Comparison of ENCODE assay signal across 1 cellular context in the genomic region with DNA sequence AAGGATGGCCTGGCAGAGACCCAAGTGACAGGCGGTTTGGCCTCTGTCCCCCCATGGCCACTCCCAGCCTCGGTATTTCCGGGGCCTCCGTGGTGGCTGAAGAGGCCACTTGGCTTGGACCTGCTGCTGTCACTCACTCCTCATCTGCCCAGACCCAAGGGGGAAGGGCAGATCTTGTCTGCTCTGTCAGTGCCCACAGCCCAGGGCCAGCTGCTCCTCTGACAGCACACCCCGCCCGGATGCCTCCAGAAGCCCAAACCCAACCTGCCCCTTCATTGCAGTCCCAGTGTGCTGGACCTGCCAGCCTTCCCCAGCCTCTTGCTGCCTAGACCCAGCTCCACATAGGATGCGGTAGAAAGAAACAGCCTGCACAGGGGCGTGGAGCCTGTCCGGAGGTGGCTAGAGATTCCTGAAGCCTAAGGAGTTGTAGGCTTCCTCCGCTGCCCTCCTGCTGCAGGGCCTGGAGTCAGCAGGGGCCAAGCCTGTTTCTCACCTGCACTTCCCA.
TF ChIP-seq lines count a peak whose summit lies in the region.

No MANE protein-coding gene starts in this region.

TF ChIP-seq in HepG2, 621 proteins besides CTCF, POLR2A, EP300 and RAD21 (continued from another document):
- TF ChIP-seq, protein P1, sequence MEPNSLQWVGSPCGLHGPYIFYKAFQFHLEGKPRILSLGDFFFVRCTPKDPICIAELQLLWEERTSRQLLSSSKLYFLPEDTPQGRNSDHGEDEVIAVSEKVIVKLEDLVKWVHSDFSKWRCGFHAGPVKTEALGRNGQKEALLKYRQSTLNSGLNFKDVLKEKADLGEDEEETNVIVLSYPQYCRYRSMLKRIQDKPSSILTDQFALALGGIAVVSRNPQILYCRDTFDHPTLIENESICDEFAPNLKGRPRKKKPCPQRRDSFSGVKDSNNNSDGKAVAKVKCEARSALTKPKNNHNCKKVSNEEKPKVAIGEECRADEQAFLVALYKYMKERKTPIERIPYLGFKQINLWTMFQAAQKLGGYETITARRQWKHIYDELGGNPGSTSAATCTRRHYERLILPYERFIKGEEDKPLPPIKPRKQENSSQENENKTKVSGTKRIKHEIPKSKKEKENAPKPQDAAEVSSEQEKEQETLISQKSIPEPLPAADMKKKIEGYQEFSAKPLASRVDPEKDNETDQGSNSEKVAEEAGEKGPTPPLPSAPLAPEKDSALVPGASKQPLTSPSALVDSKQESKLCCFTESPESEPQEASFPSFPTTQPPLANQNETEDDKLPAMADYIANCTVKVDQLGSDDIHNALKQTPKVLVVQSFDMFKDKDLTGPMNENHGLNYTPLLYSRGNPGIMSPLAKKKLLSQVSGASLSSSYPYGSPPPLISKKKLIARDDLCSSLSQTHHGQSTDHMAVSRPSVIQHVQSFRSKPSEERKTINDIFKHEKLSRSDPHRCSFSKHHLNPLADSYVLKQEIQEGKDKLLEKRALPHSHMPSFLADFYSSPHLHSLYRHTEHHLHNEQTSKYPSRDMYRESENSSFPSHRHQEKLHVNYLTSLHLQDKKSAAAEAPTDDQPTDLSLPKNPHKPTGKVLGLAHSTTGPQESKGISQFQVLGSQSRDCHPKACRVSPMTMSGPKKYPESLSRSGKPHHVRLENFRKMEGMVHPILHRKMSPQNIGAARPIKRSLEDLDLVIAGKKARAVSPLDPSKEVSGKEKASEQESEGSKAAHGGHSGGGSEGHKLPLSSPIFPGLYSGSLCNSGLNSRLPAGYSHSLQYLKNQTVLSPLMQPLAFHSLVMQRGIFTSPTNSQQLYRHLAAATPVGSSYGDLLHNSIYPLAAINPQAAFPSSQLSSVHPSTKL (CRISPR knock-in tag; IDR thresholded peaks at IDR 0.05), result peak; percentile 41
- TF ChIP-seq, protein P2, sequence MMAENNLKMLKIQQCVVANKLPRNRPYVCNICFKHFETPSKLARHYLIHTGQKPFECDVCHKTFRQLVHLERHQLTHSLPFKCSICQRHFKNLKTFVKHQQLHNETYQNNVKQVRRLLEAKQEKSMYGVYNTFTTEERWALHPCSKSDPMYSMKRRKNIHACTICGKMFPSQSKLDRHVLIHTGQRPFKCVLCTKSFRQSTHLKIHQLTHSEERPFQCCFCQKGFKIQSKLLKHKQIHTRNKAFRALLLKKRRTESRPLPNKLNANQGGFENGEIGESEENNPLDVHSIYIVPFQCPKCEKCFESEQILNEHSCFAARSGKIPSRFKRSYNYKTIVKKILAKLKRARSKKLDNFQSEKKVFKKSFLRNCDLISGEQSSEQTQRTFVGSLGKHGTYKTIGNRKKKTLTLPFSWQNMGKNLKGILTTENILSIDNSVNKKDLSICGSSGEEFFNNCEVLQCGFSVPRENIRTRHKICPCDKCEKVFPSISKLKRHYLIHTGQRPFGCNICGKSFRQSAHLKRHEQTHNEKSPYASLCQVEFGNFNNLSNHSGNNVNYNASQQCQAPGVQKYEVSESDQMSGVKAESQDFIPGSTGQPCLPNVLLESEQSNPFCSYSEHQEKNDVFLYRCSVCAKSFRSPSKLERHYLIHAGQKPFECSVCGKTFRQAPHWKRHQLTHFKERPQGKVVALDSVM (CRISPR knock-in tag; IDR thresholded peaks at IDR 0.05), result peak; percentile 93
- TF ChIP-seq ELF1 (CRISPR knock-in tag; IDR thresholded peaks at IDR 0.05), result peak; percentile 35; the same call in 1 of the 2 replicates
- TF ChIP-seq FOXA3 (CRISPR knock-in tag; IDR thresholded peaks at IDR 0.05), result 0 out of 2 replicates have a peak, but pooled peaks have one; percentile 18
- TF ChIP-seq ETV5 (CRISPR knock-in tag; IDR thresholded peaks at IDR 0.05; ENCODE audit: borderline replicate concordance), result peak; percentile 95
- TF ChIP-seq LCORL (IDR thresholded peaks at IDR 0.05), result no peak
- 0 out of 2 replicates have a peak, but pooled peaks have one; percentile 39 for TF ChIP-seq LCORL (CRISPR knock-in tag; IDR thresholded peaks at IDR 0.05)
- no peak for TF ChIP-seq NR2F6 (IDR thresholded peaks at IDR 0.05)
- TF ChIP-seq NR2F6 (CRISPR knock-in tag; IDR thresholded peaks at IDR 0.05), result peak; percentile 62; the same call in 1 of the 2 replicates
- peak; percentile 16; the same call in 1 of the 2 replicates for TF ChIP-seq FOSL2 (CRISPR knock-in tag; IDR thresholded peaks at IDR 0.05)
- no peak for TF ChIP-seq POLR2G (IDR thresholded peaks at IDR 0.05; ENCODE audit: low read depth, low read length)
- TF ChIP-seq, protein P3, sequence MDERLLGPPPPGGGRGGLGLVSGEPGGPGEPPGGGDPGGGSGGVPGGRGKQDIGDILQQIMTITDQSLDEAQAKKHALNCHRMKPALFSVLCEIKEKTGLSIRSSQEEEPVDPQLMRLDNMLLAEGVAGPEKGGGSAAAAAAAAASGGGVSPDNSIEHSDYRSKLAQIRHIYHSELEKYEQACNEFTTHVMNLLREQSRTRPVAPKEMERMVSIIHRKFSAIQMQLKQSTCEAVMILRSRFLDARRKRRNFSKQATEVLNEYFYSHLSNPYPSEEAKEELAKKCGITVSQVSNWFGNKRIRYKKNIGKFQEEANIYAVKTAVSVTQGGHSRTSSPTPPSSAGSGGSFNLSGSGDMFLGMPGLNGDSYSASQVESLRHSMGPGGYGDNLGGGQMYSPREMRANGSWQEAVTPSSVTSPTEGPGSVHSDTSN (CRISPR knock-in tag; IDR thresholded peaks at IDR 0.05), result peak; percentile 73
- TF ChIP-seq, protein P4, sequence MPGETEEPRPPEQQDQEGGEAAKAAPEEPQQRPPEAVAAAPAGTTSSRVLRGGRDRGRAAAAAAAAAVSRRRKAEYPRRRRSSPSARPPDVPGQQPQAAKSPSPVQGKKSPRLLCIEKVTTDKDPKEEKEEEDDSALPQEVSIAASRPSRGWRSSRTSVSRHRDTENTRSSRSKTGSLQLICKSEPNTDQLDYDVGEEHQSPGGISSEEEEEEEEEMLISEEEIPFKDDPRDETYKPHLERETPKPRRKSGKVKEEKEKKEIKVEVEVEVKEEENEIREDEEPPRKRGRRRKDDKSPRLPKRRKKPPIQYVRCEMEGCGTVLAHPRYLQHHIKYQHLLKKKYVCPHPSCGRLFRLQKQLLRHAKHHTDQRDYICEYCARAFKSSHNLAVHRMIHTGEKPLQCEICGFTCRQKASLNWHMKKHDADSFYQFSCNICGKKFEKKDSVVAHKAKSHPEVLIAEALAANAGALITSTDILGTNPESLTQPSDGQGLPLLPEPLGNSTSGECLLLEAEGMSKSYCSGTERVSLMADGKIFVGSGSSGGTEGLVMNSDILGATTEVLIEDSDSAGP (CRISPR knock-in tag; IDR thresholded peaks at IDR 0.05; ENCODE audit: borderline replicate concordance), result peak; percentile 24; the same call in 1 of the 2 replicates
- no peak for TF ChIP-seq HNRNPK (IDR thresholded peaks at IDR 0.05; ENCODE audit: low read depth, low read length, poor library complexity, severe bottlenecking)
- peak; percentile 49; the same call in 1 of the 2 replicates for TF ChIP-seq SAP130 (CRISPR knock-in tag; IDR thresholded peaks at IDR 0.05; ENCODE audit: low read depth)
- TF ChIP-seq GATAD1 (CRISPR knock-in tag; IDR thresholded peaks at IDR 0.05), result no peak
- TF ChIP-seq, protein P5, sequence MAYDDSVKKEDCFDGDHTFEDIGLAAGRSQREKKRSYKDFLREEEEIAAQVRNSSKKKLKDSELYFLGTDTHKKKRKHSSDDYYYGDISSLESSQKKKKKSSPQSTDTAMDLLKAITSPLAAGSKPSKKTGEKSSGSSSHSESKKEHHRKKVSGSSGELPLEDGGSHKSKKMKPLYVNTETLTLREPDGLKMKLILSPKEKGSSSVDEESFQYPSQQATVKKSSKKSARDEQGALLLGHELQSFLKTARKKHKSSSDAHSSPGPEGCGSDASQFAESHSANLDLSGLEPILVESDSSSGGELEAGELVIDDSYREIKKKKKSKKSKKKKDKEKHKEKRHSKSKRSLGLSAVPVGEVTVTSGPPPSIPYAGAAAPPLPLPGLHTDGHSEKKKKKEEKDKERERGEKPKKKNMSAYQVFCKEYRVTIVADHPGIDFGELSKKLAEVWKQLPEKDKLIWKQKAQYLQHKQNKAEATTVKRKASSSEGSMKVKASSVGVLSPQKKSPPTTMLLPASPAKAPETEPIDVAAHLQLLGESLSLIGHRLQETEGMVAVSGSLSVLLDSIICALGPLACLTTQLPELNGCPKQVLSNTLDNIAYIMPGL (CRISPR knock-in tag; IDR thresholded peaks at IDR 0.05; ENCODE audit: borderline replicate concordance in 1 of 2, low read depth in 1 of 2), result no peak
- TF ChIP-seq, protein P6, sequence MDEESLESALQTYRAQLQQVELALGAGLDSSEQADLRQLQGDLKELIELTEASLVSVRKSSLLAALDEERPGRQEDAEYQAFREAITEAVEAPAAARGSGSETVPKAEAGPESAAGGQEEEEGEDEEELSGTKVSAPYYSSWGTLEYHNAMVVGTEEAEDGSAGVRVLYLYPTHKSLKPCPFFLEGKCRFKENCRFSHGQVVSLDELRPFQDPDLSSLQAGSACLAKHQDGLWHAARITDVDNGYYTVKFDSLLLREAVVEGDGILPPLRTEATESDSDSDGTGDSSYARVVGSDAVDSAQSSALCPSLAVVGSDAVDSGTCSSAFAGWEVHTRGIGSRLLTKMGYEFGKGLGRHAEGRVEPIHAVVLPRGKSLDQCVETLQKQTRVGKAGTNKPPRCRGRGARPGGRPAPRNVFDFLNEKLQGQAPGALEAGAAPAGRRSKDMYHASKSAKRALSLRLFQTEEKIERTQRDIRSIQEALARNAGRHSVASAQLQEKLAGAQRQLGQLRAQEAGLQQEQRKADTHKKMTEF (CRISPR knock-in tag; IDR thresholded peaks at IDR 0.05), result 0 out of 2 replicates have a peak, but pooled peaks have one; percentile 21
- TF ChIP-seq ZFP37 (CRISPR knock-in tag; IDR thresholded peaks at IDR 0.05; ENCODE audit: borderline replicate concordance), result no peak
- TF ChIP-seq NCOA1 (CRISPR knock-in tag; IDR thresholded peaks at IDR 0.05), result no peak
- TF ChIP-seq, protein P7, sequence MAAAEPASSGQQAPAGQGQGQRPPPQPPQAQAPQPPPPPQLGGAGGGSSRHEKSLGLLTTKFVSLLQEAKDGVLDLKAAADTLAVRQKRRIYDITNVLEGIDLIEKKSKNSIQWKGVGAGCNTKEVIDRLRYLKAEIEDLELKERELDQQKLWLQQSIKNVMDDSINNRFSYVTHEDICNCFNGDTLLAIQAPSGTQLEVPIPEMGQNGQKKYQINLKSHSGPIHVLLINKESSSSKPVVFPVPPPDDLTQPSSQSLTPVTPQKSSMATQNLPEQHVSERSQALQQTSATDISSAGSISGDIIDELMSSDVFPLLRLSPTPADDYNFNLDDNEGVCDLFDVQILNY (CRISPR knock-in tag; conservative IDR thresholded peaks at IDR 0.05), result no peak
- TF ChIP-seq, protein P8, sequence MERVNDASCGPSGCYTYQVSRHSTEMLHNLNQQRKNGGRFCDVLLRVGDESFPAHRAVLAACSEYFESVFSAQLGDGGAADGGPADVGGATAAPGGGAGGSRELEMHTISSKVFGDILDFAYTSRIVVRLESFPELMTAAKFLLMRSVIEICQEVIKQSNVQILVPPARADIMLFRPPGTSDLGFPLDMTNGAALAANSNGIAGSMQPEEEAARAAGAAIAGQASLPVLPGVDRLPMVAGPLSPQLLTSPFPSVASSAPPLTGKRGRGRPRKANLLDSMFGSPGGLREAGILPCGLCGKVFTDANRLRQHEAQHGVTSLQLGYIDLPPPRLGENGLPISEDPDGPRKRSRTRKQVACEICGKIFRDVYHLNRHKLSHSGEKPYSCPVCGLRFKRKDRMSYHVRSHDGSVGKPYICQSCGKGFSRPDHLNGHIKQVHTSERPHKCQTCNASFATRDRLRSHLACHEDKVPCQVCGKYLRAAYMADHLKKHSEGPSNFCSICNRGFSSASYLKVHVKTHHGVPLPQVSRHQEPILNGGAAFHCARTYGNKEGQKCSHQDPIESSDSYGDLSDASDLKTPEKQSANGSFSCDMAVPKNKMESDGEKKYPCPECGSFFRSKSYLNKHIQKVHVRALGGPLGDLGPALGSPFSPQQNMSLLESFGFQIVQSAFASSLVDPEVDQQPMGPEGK (CRISPR knock-in tag; IDR thresholded peaks at IDR 0.05), result peak; percentile 96
- TF ChIP-seq ZNF772 (CRISPR knock-in tag; IDR thresholded peaks at IDR 0.05), result peak; percentile 53; the same call in 1 of the 2 replicates
- 0 out of 2 replicates have a peak, but pooled peaks have one; percentile 7 for TF ChIP-seq GABPA (IDR thresholded peaks at IDR 0.05; ENCODE audit: low read depth, low read length)
- TF ChIP-seq GABPA (CRISPR knock-in tag; IDR thresholded peaks at IDR 0.05; ENCODE audit: low read depth), result 0 out of 2 replicates have a peak, but pooled peaks have one; percentile 50
- peak; percentile 72 for TF ChIP-seq GABPB1 (CRISPR knock-in tag; IDR thresholded peaks at IDR 0.05)
- TF ChIP-seq KDM2A (CRISPR knock-in tag; IDR thresholded peaks at IDR 0.05; ENCODE audit: borderline replicate concordance, low read depth), result 0 out of 2 replicates have a peak, but pooled peaks have one; percentile 19
- TF ChIP-seq ZNF678 (CRISPR knock-in tag; IDR thresholded peaks at IDR 0.05), result no peak
- TF ChIP-seq ZNF572 (CRISPR knock-in tag; IDR thresholded peaks at IDR 0.05), result no peak
- TF ChIP-seq MEIS2 (CRISPR knock-in tag; IDR thresholded peaks at IDR 0.05), result peak; percentile 82
